17 cellular contexts compared by ENCODE assay signal in the genomic region with DNA sequence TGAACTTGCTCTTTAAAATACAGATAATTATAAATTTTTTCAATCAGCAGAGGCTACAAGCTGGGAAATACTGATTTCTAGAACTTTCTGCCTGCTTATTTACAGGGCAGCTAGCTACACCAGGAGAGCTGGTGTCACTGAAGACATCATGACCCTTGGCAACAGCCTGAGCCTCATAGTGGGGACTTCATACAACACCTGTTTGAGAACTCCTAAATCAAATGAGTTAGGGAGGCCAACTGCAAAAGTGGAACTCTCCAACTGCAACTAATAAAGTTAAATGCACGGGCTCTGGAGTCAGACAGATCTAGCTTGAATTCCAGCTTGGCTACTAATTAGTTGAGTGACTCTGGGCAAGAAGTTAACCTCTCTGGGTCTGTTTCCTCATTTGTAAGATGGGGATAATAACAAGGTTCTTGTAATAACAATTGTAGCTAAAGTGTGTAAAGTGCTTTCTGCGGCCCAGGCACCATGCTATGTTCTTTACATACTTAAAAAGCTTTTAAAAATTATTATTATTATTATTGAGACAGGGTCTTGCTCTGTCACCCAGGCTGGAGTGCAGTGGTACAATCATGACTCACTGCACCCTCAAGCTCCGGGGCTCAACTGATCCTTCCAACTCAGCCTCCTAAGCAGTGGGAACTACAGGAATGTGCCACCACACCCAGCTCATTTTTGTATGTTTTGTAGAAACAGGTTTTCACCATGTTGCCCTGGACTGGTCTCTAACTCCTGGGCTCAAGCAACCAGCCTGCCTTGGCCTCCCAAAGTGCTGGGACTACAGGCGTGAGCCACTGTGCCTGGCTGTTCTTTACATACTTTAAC. TPM values are rescaled to one million over a fixed set of nuclear protein-coding genes. Genes with fewer than 3 reads are reported as not detected.
DNase-seq lines count a peak whose midpoint lies in the region; ATAC-seq and TF ChIP-seq lines count a peak whose summit lies in the region.
"Had no signal": no experiment of that assay in that cellular context is flagged by ENCODE, and none has a peak within 500 bp of the region (broad histone marks: within the 10 kb centered on the region; RNA-seq: fewer than 3 reads in every experiment).

No MANE protein-coding gene starts in this region.

- H3K4me1 ChIP-seq in endodermal cell (ENCODE audit: control insufficient read depth, insufficient read depth, low read length) (no peaks in the 10 kb centered on the region), mesenchymal stem cell (ENCODE audit: control insufficient read depth, insufficient read depth, low read depth, low read length) (peaks cover 19% of the 10 kb centered on the region), ascending aorta (peaks cover 0 to 5% of the 10 kb centered on the region in 2 donors)

- no peak overlapping the region for H4K8ac ChIP-seq in mesenchymal stem cell (ENCODE audit: low read length)

- TF ChIP-seq CTCF in AG10803 (conservative IDR thresholded peaks at IDR 0.05; ENCODE audit: low read length), result no peak
- no peak for TF ChIP-seq CTCF in endodermal cell (conservative IDR thresholded peaks at IDR 0.05)
- TF ChIP-seq CTCF in ascending aorta (IDR thresholded peaks at IDR 0.05), result no peak

- no peak overlapping the region for H3K4me2 ChIP-seq in mesenchymal stem cell (ENCODE audit: low read length, poor library complexity, severe bottlenecking)

- 92 to 95% methylated on average over 2 to 3 of the region's 4 CpGs for WGBS in endodermal cell (ENCODE audit: insufficient coverage in 1 of 2, insufficient read length in 1 of 2), 2 experiments
- 63% methylated on average over 3 of the region's 4 CpGs for WGBS in mesenchymal stem cell

- peaks cover 2% of the 10 kb centered on the region for H3K79me1 ChIP-seq in mesenchymal stem cell (replicated peaks; ENCODE audit: low read length, poor library complexity, severe bottlenecking)

- no peak overlapping the region for H2AK5ac ChIP-seq in mesenchymal stem cell (ENCODE audit: low read length, severe bottlenecking)

- H2BK5ac ChIP-seq in mesenchymal stem cell (ENCODE audit: low read depth, low read length, poor library complexity, severe bottlenecking), result no peak overlapping the region

- H3K4me3 ChIP-seq in AG10803 (ENCODE audit: low read length) (no peak overlapping the region), endodermal cell (ENCODE audit: low read length) (no peak overlapping the region), mesenchymal stem cell (ENCODE audit: insufficient read depth in 1 of 2, low read depth in 1 of 2, low read length in 2 of 2) (no peak overlapping the region), ascending aorta (no peak overlapping the region)

- H2BK120ac ChIP-seq in mesenchymal stem cell (ENCODE audit: low read depth, low read length), result no peak overlapping the region

- no peak overlapping the region for H3K23ac ChIP-seq in mesenchymal stem cell (ENCODE audit: low read length in 2 of 2)

- no peak overlapping the region for H3K4ac ChIP-seq in mesenchymal stem cell (ENCODE audit: low read depth in 1 of 2, low read length in 2 of 2)

- H3K4me3 Mint-ChIP-seq in endodermal cell, result no peak overlapping the region
- H3K4me3 Mint-ChIP-seq: activated B cell treated with CpG ODN at 0.5 μM for 24 hours; stimulated activated naive CD8-positive, alpha-beta T cell treated with anti-CD3 and anti-CD28 coated beads, Interleukin-15, amount 100 ng/mL, for 72 hours had no signal

- no peak overlapping the region for H3K18ac ChIP-seq in mesenchymal stem cell (ENCODE audit: low read depth in 1 of 2, low read length in 2 of 2)

- H2BK12ac ChIP-seq in mesenchymal stem cell (ENCODE audit: low read length in 2 of 2), result no peak overlapping the region

- H3K27me3 ChIP-seq in endodermal cell (ENCODE audit: control insufficient read depth, insufficient read depth, low read length, poor library complexity, severe bottlenecking) (no peaks in the 10 kb centered on the region), mesenchymal stem cell (ENCODE audit: control insufficient read depth in 1 of 2, insufficient read depth in 1 of 2, low read length in 2 of 2) (no peaks in the 10 kb centered on the region), ascending aorta (no peaks in the 10 kb centered on the region)

- no peak for ATAC-seq in left ventricle myocardium superior
- ATAC-seq in GM21529 (IDR thresholded peaks at IDR 0.05; ENCODE audit: unreplicated experiment), result no peak
- ATAC-seq: activated naive CD4-positive, alpha-beta T cell treated with anti-CD3 and anti-CD28 coated beads, Interleukin-2, amount 50 U/mL, for 72 hours; stimulated activated naive CD8-positive, alpha-beta T cell treated with anti-CD3 and anti-CD28 coated beads, Interleukin-15, amount 100 ng/mL, for 72 hours had no signal

- H3K9me3 Mint-ChIP-seq in endodermal cell, result no peaks in the 10 kb centered on the region
- H3K9me3 Mint-ChIP-seq: activated B cell treated with CpG ODN at 0.5 μM for 24 hours; activated naive CD4-positive, alpha-beta T cell treated with anti-CD3 and anti-CD28 coated beads, Interleukin-2, amount 50 U/mL, for 72 hours; stimulated activated naive CD8-positive, alpha-beta T cell treated with anti-CD3 and anti-CD28 coated beads, Interleukin-15, amount 100 ng/mL, for 72 hours had no signal

- peak; percentile 70 for DNase-seq in AG10803 (ENCODE audit: low read depth)
- DNase-seq in LHCN-M2 (ENCODE audit: low read depth), result peak; percentile 59
- no peak for DNase-seq in endodermal cell
- DNase-seq in mesenchymal stem cell, result peak; percentile 32
- no peak for DNase-seq in left ventricle myocardium superior
- no peak for DNase-seq in ascending aorta (ENCODE audit: low spot score in 2 of 2)
- DNase-seq in globus pallidus (ENCODE audit: low spot score), result no peak
- DNase-seq: activated B cell treated with CpG ODN at 0.5 μM for 24 hours; central memory CD4-positive, alpha-beta T cell; H7; KBM-7; NCI-H1436; NCI-H446; small intestine; stimulated activated naive CD8-positive, alpha-beta T cell treated with anti-CD3 and anti-CD28 coated beads, Interleukin-15, amount 100 ng/mL, for 72 hours had no signal

- no peaks in the 10 kb centered on the region for H3K4me1 Mint-ChIP-seq in endodermal cell
- H3K4me1 Mint-ChIP-seq: activated B cell treated with CpG ODN at 0.5 μM for 24 hours had no signal

- peaks cover 28% of the 10 kb centered on the region for H3K36me3 ChIP-seq in endodermal cell (ENCODE audit: control insufficient read depth, insufficient read depth, low read length)
- peaks cover 52 to 65% of the 10 kb centered on the region in 2 experiments for H3K36me3 ChIP-seq in mesenchymal stem cell (ENCODE audit: control insufficient read depth in 1 of 2, insufficient read depth in 2 of 2, low read depth in 1 of 2, low read length in 2 of 2)
- H3K36me3 ChIP-seq in ascending aorta, result peaks cover 5 to 17% of the 10 kb centered on the region in 2 donors

- H4K91ac ChIP-seq in mesenchymal stem cell (ENCODE audit: low read length), result no peak overlapping the region

- no peaks in the 10 kb centered on the region for H3K27me3 Mint-ChIP-seq in endodermal cell (ENCODE audit: insufficient read depth)
- H3K27me3 Mint-ChIP-seq: activated B cell treated with CpG ODN at 0.5 μM for 24 hours; stimulated activated naive CD8-positive, alpha-beta T cell treated with anti-CD3 and anti-CD28 coated beads, Interleukin-15, amount 100 ng/mL, for 72 hours had no signal

- intact Hi-C loops in left ventricle myocardium superior (cut with micrococcal nuclease), result no loop called here
- intact Hi-C loops in ascending aorta (cut with DNase I), result no loop called here

- H3K27ac Mint-ChIP-seq in endodermal cell, result peak overlapping the region; percentile 44
- H3K27ac Mint-ChIP-seq: activated B cell treated with CpG ODN at 0.5 μM for 24 hours had no signal

- no peak overlapping the region for H3K9ac ChIP-seq in endodermal cell (ENCODE audit: extremely low read depth, low read length, poor library complexity, severe bottlenecking)
- H3K9ac ChIP-seq in mesenchymal stem cell (ENCODE audit: low read length), result peak overlapping the region; percentile 65

- H2AFZ ChIP-seq in mesenchymal stem cell (ENCODE audit: low read depth, low read length), result no peak overlapping the region

- H2BK15ac ChIP-seq in mesenchymal stem cell (ENCODE audit: low read depth, poor library complexity, severe bottlenecking), result no peak overlapping the region

- H3K9me3 ChIP-seq in endodermal cell (ENCODE audit: control insufficient read depth, low read length) (no peaks in the 10 kb centered on the region), mesenchymal stem cell (ENCODE audit: control insufficient read depth, low read length) (no peaks in the 10 kb centered on the region), ascending aorta (no peaks in the 10 kb centered on the region)

- H3K14ac ChIP-seq in mesenchymal stem cell (ENCODE audit: low read length in 2 of 2), result no peak overlapping the region

- H3K27ac ChIP-seq in endodermal cell (ENCODE audit: low read depth, low read length), result no peak overlapping the region
- H3K27ac ChIP-seq in mesenchymal stem cell (ENCODE audit: low read length, poor library complexity, severe bottlenecking), result no peak overlapping the region
- H3K27ac ChIP-seq in ascending aorta, result no peak overlapping the region

- H3K36me3 Mint-ChIP-seq in endodermal cell (ENCODE audit: low read depth), result peaks cover 21% of the 10 kb centered on the region
- H3K36me3 Mint-ChIP-seq: activated naive CD4-positive, alpha-beta T cell treated with anti-CD3 and anti-CD28 coated beads, Interleukin-2, amount 50 U/mL, for 72 hours had no signal

RNA-seq across cellular contexts. Expression of a gene that starts 33.4 kb away (rescaled TPM):
- 59.0 and 62.2 TPM in 2 replicates for total RNA-seq in LHCN-M2 (2014; rRNA removed)
- polyA plus RNA-seq in LHCN-M2 (2012), result 55.2 TPM
- 10 to 100 TPM; 47.5 to 48.7 TPM for total RNA-seq in endodermal cell
- polyA plus RNA-seq in endodermal cell (2013, experiment 1 of 2), result 46.2 TPM
- 42.4 TPM for polyA plus RNA-seq in endodermal cell (2013, experiment 2 of 2)
- 29.9 TPM for polyA plus RNA-seq in mesenchymal stem cell (2013, experiment 1 of 2)
- 29.1 TPM for polyA plus RNA-seq in mesenchymal stem cell (2013, experiment 2 of 2)
- total RNA-seq in left ventricle myocardium superior, result 20.4 TPM
- 75.1 TPM for total RNA-seq in ascending aorta

Comparison
In these comparisons a context has a peak if more than half of its experiments do, and no peak if none do; other contexts are left out.
1. DNase-seq: peak in AG10803 (single experiment), LHCN-M2 (single experiment) and mesenchymal stem cell (single experiment); none in endodermal cell (single experiment), left ventricle myocardium superior (single experiment), ascending aorta (0 of 2) and globus pallidus (single experiment).